In genomic region chr3:37346227-37347005, GRCh38 we compare ENCODE assay signal across 26 cellular contexts.
DNase-seq lines count a peak whose midpoint lies in the region; ATAC-seq, FAIRE-seq and TF ChIP-seq lines count a peak whose summit lies in the region.
"Had no signal": no experiment of that assay in that cellular context is flagged by ENCODE, and none has a peak within 500 bp of the region (broad histone marks: within the 10 kb centered on the region; RNA-seq: fewer than 3 reads in every experiment).

No MANE protein-coding gene starts in this region.

- H3K4me3 ChIP-seq in HepG2 (replicated peaks in 1 of 3; ENCODE audit: insufficient read depth in 1 of 3, low read depth in 2 of 3, low read length in 3 of 3) = no peak overlapping the region
- no peak overlapping the region for H3K4me3 ChIP-seq in right lobe of liver
- H3K4me3 ChIP-seq: BLaER1, GM23248 had no signal

- no peaks in the 10 kb centered on the region for H4K20me1 ChIP-seq in HepG2 (ENCODE audit: insufficient read depth, low read length)
- H4K20me1 ChIP-seq: BLaER1 had no signal

- H3K27me3 ChIP-seq in HepG2 (ENCODE audit: control insufficient read depth in 1 of 2, insufficient read depth in 2 of 2, low read length in 2 of 2) (no peaks in the 10 kb centered on the region), right lobe of liver (no peaks in the 10 kb centered on the region)
- H3K27me3 ChIP-seq: BLaER1 had no signal

- ATAC-seq in HepG2 = no peak
- ATAC-seq in right lobe of liver = no peak
- no peak for ATAC-seq in omental fat pad (ENCODE audit: low FRiP score)
- ATAC-seq in GM19023 (IDR thresholded peaks at IDR 0.05; ENCODE audit: unreplicated experiment) = no peak
- ATAC-seq: Panc1 had no signal

- no peak overlapping the region for H3K27ac ChIP-seq in HepG2 (ENCODE audit: extremely low read length, insufficient read depth, low read length)
- no peak overlapping the region for H3K27ac ChIP-seq in right lobe of liver
- H3K27ac ChIP-seq: BLaER1, GM23248, RWPE1 had no signal

- intact Hi-C loops in HepG2 (cut with micrococcal nuclease; ENCODE audit: unreplicated experiment) = no loop called here
- intact Hi-C loops in right lobe of liver (cut with DNase I) = no loop called here

- TF ChIP-seq RAD21 in HepG2 (CRISPR knock-in tag; IDR thresholded peaks at IDR 0.05) = no peak

- DNase-seq in HepG2 (ENCODE audit: low spot score) (no peak), right lobe of liver (no peak), dermis microvascular lymphatic vessel endothelial cell (ENCODE audit: low read depth in 2 of 2) (peak; percentile 9 to 40), lung microvascular endothelial cell (ENCODE audit: low read depth in 2 of 2) (peak; percentile 9 to 28), superior temporal gyrus (ENCODE audit: extremely low spot score) (peak; percentile 68), omental fat pad (ENCODE audit: low spot score) (no peak), glomerular visceral epithelial cell (ENCODE audit: extremely low spot score) (no peak)
- DNase-seq: CD4-positive, CD25-positive, alpha-beta regulatory T cell; DMS153; DND-41; GM23248; H7; Karpas-422; NCI-H1092; NCI-H1436; NCI-H187; NCI-H2171 treated with DMSO at 0.1 percent for 48 hours; NCI-H524 treated with DMSO at 0.1 percent for 48 hours; NCI-H774; NK-92 treated with Interleukin-12 subunit alpha and Interleukin-12 subunit beta, amount 100 ng/mL, for 24 hours; SHP77 had no signal

- H3K4me1 ChIP-seq in HepG2 (ENCODE audit: insufficient read depth, low read length) (no peaks in the 10 kb centered on the region), right lobe of liver (no peaks in the 10 kb centered on the region)
- H3K4me1 ChIP-seq: BLaER1 had no signal

- 79% methylated on average over 4 of the region's 4 CpGs for WGBS in HepG2 (ENCODE audit: low lambda C conversion rate)
- 81% methylated on average over 4 of the region's 4 CpGs for WGBS in right lobe of liver (ENCODE audit: insufficient coverage, low coverage, low lambda C conversion rate, missing lambda C conversion rate)

- H3K36me3 ChIP-seq in HepG2 (replicated peaks in 1 of 2; ENCODE audit: control insufficient read depth in 1 of 2, insufficient read depth in 2 of 2, low read length in 2 of 2) = peaks cover 10 to 89% of the 10 kb centered on the region in 2 experiments
- H3K36me3 ChIP-seq in right lobe of liver = peaks cover 0 to 65% (median 22%) of the 10 kb centered on the region in 4 donors

- H3K79me2 ChIP-seq in HepG2 (ENCODE audit: insufficient read depth, low read length) = no peaks in the 10 kb centered on the region

- FAIRE-seq in HepG2 (lab: Jason Lieb, UNC) = no peak
- FAIRE-seq: GM18507 had no signal

- CTCF ChIA-PET in HepG2 (lab: Yijun Ruan, JAX; ENCODE audit: low intra/inter-chr PET ratio, low total read pairs) = no interaction called here

- no TSS peak for BruUV-seq in HepG2 (replicated peaks; lab: Mats Ljungman, UMichigan)

- TF ChIP-seq CTCF in HepG2 (CRISPR knock-in tag; IDR thresholded peaks at IDR 0.05) (no peak), right lobe of liver (IDR thresholded peaks at IDR 0.05) (no peak), omental fat pad (IDR thresholded peaks at IDR 0.05) (no peak)

- H3K9ac ChIP-seq in HepG2 (ENCODE audit: insufficient read depth, low read depth, low read length) = no peak overlapping the region
- H3K9ac ChIP-seq: BLaER1, GM23248 had no signal

- TF ChIP-seq EP300 in HepG2 (IDR thresholded peaks at IDR 0.05; ENCODE audit: low read depth in 2 of 2, low read length in 2 of 2) (no peak), HepG2 (CRISPR knock-in tag; IDR thresholded peaks at IDR 0.05; ENCODE audit: borderline replicate concordance) (no peak)

- no peak overlapping the region for H2AFZ ChIP-seq in HepG2 (ENCODE audit: low read length)
- H2AFZ ChIP-seq: GM23248 had no signal

- in situ Hi-C loops in HepG2 (cut with HindIII; ENCODE audit: extremely low pct_ligation_motif_present, low pct_unique_long_range_greater_than_20kb) = no loop called here

- no peaks in the 10 kb centered on the region for H3K9me3 ChIP-seq in HepG2 (ENCODE audit: low read length)
- no peaks in the 10 kb centered on the region for H3K9me3 ChIP-seq in right lobe of liver
- H3K9me3 ChIP-seq: BLaER1 had no signal

- POLR2A ChIA-PET in HepG2 (lab: Yijun Ruan, JAX) = no interaction called here

- no peak overlapping the region for H3K4me2 ChIP-seq in HepG2 (ENCODE audit: low read depth, low read length)
- H3K4me2 ChIP-seq: BLaER1 had no signal

- TF ChIP-seq POLR2A in HepG2 (IDR thresholded peaks at IDR 0.05; ENCODE audit: insufficient read depth in 1 of 2, low read depth in 2 of 2, low read length in 2 of 2) = no peak
- no peak for TF ChIP-seq POLR2A in right lobe of liver (IDR thresholded peaks at IDR 0.05)

TF ChIP-seq in HepG2, 621 proteins besides CTCF, POLR2A, EP300 and RAD21:
- TF ChIP-seq ZNF562 (CRISPR knock-in tag; IDR thresholded peaks at IDR 0.05; ENCODE audit: borderline replicate concordance) = no peak
- peak; percentile 72 for TF ChIP-seq ATF7 (IDR thresholded peaks at IDR 0.05)
- no peak for TF ChIP-seq ATF7 (CRISPR knock-in tag; IDR thresholded peaks at IDR 0.05)

Comparison
In these comparisons a context has a peak if more than half of its experiments do, and no peak if none do; other contexts are left out.
1. DNase-seq: peak in dermis microvascular lymphatic vessel endothelial cell (2 of 2), lung microvascular endothelial cell (2 of 2) and superior temporal gyrus (single experiment); none in HepG2 (single experiment), right lobe of liver (0 of 3), omental fat pad (single experiment) and glomerular visceral epithelial cell (single experiment).